17 cellular contexts compared by ENCODE assay signal in genomic region chr3:183857863-183858262, GRCh38.
"Had no signal": no experiment of that assay in that cellular context is flagged by ENCODE, and none has a peak within 500 bp of the region (broad histone marks: within the 10 kb centered on the region; RNA-seq: fewer than 3 reads in every experiment).

No MANE protein-coding gene starts in this region.

- DNase-seq: activated CD4-positive, alpha-beta T cell treated with anti-CD3 and anti-CD28 coated beads for 1 hour; activated CD4-positive, alpha-beta T cell treated with anti-CD3 and anti-CD28 coated beads, Interleukin-2, amount 50 U/mL, for 4 hours; amniotic stem cell; cerebellar nuclear complex; dermis blood vessel endothelial cell; left cardiac atrium; lower lobe of right lung; retina; stomach; T-helper 2 cell; testis had no signal

- H3K4me3 ChIP-seq: hepatocyte, lower lobe of right lung, stomach, testis had no signal

- H3K27me3 ChIP-seq: hepatocyte, stomach, testis had no signal

- H3K79me2 ChIP-seq: hepatocyte had no signal

- H3K9me3 Mint-ChIP-seq: activated T-helper 1 cell treated with anti-CD3 and anti-CD28 coated beads, Interleukin-12 subunit alpha, Interleukin-12 subunit beta, Interleukin-2, Interleukin-4 antibody, amounts not matched to agents 30 ng/mL and 10 ng/mL and 1 ng/mL, durations not matched to agents 14 hours and 24 hours and 36 hours; nephron; type B pancreatic cell had no signal

- H3K4me1 Mint-ChIP-seq: nephron had no signal

- H3K4me3 Mint-ChIP-seq: activated naive CD8-positive, alpha-beta T cell; activated T-helper 1 cell treated with anti-CD3 and anti-CD28 coated beads, Interleukin-12 subunit alpha, Interleukin-12 subunit beta, Interleukin-2, Interleukin-4 antibody, amounts not matched to agents 30 ng/mL and 10 ng/mL and 1 ng/mL, durations not matched to agents 14 hours and 24 hours and 36 hours; nephron; type B pancreatic cell had no signal

- H3K4me1 ChIP-seq: lower lobe of right lung, stomach, testis had no signal

- H3K27ac ChIP-seq: hepatocyte, lower lobe of right lung, stomach, testis, VCaP had no signal

- H3K9me3 ChIP-seq: lower lobe of right lung, stomach, testis had no signal

- ATAC-seq: left cardiac atrium, lower lobe of right lung had no signal

- H3K27me3 Mint-ChIP-seq: activated naive CD8-positive, alpha-beta T cell; type B pancreatic cell had no signal

- H3K4me2 ChIP-seq: hepatocyte had no signal

- H2AFZ ChIP-seq: hepatocyte had no signal

- H3K27ac Mint-ChIP-seq: activated naive CD8-positive, alpha-beta T cell; activated T-helper 1 cell treated with anti-CD3 and anti-CD28 coated beads, Interleukin-12 subunit alpha, Interleukin-12 subunit beta, Interleukin-2, Interleukin-4 antibody, amounts not matched to agents 30 ng/mL and 10 ng/mL and 1 ng/mL, durations not matched to agents 14 hours and 24 hours and 36 hours; nephron; type B pancreatic cell had no signal
